In genomic region chr22:43080661-43081060, GRCh38 we compare ENCODE assay signal across 7 cellular contexts. TPM values are rescaled to one million over a fixed set of nuclear protein-coding genes. Genes with fewer than 3 reads are reported as not detected.
DNase-seq lines count a peak whose midpoint lies in the region; ATAC-seq, FAIRE-seq and TF ChIP-seq lines count a peak whose summit lies in the region.
"Not testable (repeated sequence)": the region's sequence is repeated elsewhere in the genome, so short reads cannot be mapped to it uniquely, and the experiment has no call there.

No MANE protein-coding gene starts in this region.

- H3K36me3 ChIP-seq in GM23248 (ENCODE audit: low read depth); IMR-90 (ENCODE audit: control insufficient read depth, insufficient read depth, low read length); HepG2 (replicated peaks in 1 of 2; ENCODE audit: control insufficient read depth in 1 of 2, insufficient read depth in 2 of 2, low read length in 2 of 2): not testable (repeated sequence)

- not testable (repeated sequence) for BruUV-seq in IMR-90 (replicated peaks; lab: Mats Ljungman, UMichigan); MCF 10A (replicated peaks; lab: Mats Ljungman, UMichigan); HepG2 (replicated peaks; lab: Mats Ljungman, UMichigan)

- H3K9me3 Mint-ChIP-seq in MCF 10A (ENCODE audit: unreplicated experiment) = not testable (repeated sequence)

- not testable (repeated sequence) for H3K18ac ChIP-seq in IMR-90 (ENCODE audit: low read depth, low read length)

- in situ Hi-C loops in GM23248 (cut with MboI); IMR-90 (cut with MboI; ENCODE audit: low sequenced_read_pairs); HepG2 (cut with HindIII; ENCODE audit: extremely low pct_ligation_motif_present, low pct_unique_long_range_greater_than_20kb): not testable (repeated sequence)

- H3K9ac ChIP-seq in GM23248; IMR-90 (ENCODE audit: low read depth, low read length); HepG2 (ENCODE audit: insufficient read depth, low read depth, low read length): not testable (repeated sequence)

- not testable (repeated sequence) for TF ChIP-seq POLR2A in IMR-90 (IDR thresholded peaks at IDR 0.05; ENCODE audit: low read depth, low read length); HepG2 (IDR thresholded peaks at IDR 0.05; ENCODE audit: insufficient read depth in 1 of 2, low read depth in 2 of 2, low read length in 2 of 2)

- H3K4me3 Mint-ChIP-seq in MCF 10A (ENCODE audit: unreplicated experiment) = peak overlapping the region; percentile 12

- not testable (repeated sequence) for H3K27me3 ChIP-seq in GM23248 (replicated peaks; ENCODE audit: insufficient read depth); IMR-90 (ENCODE audit: control insufficient read depth, insufficient read depth, low read length); foreskin keratinocyte; HepG2 (ENCODE audit: control insufficient read depth in 1 of 2, insufficient read depth in 2 of 2, low read length in 2 of 2)

- H3K4me1 Mint-ChIP-seq in MCF 10A (ENCODE audit: insufficient read depth, unreplicated experiment) = not testable (repeated sequence)

- TF ChIP-seq CTCF in IMR-90 (conservative IDR thresholded peaks at IDR 0.05; ENCODE audit: low read depth, low read length); MCF 10A (IDR thresholded peaks at IDR 0.05; ENCODE audit: unreplicated experiment); foreskin keratinocyte (conservative IDR thresholded peaks at IDR 0.05); HepG2 (CRISPR knock-in tag; IDR thresholded peaks at IDR 0.05): not testable (repeated sequence)

- H3F3A ChIP-seq in GM23248 (ENCODE audit: insufficient read depth) = not testable (repeated sequence)

- not testable (repeated sequence) for TF ChIP-seq RAD21 in IMR-90 (IDR thresholded peaks at IDR 0.05; ENCODE audit: low read length); HepG2 (CRISPR knock-in tag; IDR thresholded peaks at IDR 0.05)

- peak overlapping the region; percentile 9 for H3K27ac Mint-ChIP-seq in MCF 10A (ENCODE audit: low read depth, unreplicated experiment)

- not testable (repeated sequence) for TF ChIP-seq EP300 in HepG2 (IDR thresholded peaks at IDR 0.05; ENCODE audit: low read depth in 2 of 2, low read length in 2 of 2); HepG2 (CRISPR knock-in tag; IDR thresholded peaks at IDR 0.05; ENCODE audit: borderline replicate concordance)

- not testable (repeated sequence) for H2BK15ac ChIP-seq in IMR-90 (ENCODE audit: low read depth, low read length)

- H3K56ac ChIP-seq in IMR-90 (ENCODE audit: extremely low read depth, insufficient read depth, low read length) = not testable (repeated sequence)

- H2AK9ac ChIP-seq in IMR-90 (replicated peaks; ENCODE audit: low read depth, low read length, poor library complexity) = not testable (repeated sequence)

- not testable (repeated sequence) for H4K20me1 ChIP-seq in GM23248 (ENCODE audit: insufficient read depth); IMR-90 (ENCODE audit: insufficient read depth, low read length); HepG2 (ENCODE audit: insufficient read depth, low read length)

- not testable (repeated sequence) for H4K91ac ChIP-seq in IMR-90 (ENCODE audit: insufficient read depth, low read depth, low read length)

- intact Hi-C loops in IMR-90 (cut with micrococcal nuclease); MCF 10A (cut with micrococcal nuclease); HepG2 (cut with micrococcal nuclease; ENCODE audit: unreplicated experiment): not testable (repeated sequence)

- not testable (repeated sequence) for H3K9me1 ChIP-seq in IMR-90 (ENCODE audit: insufficient read depth, low read length)

- H3K27me3 Mint-ChIP-seq in MCF 10A (ENCODE audit: insufficient read depth, unreplicated experiment) = not testable (repeated sequence)

- not testable (repeated sequence) for H3K4me3 ChIP-seq in GM23248; IMR-90 (ENCODE audit: insufficient read depth, low read depth, low read length); HepG2 (replicated peaks in 1 of 3; ENCODE audit: insufficient read depth in 1 of 3, low read depth in 2 of 3, low read length in 3 of 3)

- H3K23ac ChIP-seq in IMR-90 (ENCODE audit: low read depth, low read length) = not testable (repeated sequence)

- H3K4ac ChIP-seq in IMR-90 (ENCODE audit: low read depth, low read length) = not testable (repeated sequence)

- H4K8ac ChIP-seq in IMR-90 (ENCODE audit: low read depth in 2 of 2, low read length in 2 of 2) = not testable (repeated sequence)

- 91% methylated on average over 2 of the region's 2 CpGs for WGBS in GM23248 (ENCODE audit: low coverage in 1 of 2, low lambda C conversion rate in 2 of 2, missing lambda C conversion rate in 2 of 2), 2 experiments
- no CpG with 5 or more reads among the region's 2 CpGs for WGBS in IMR-90 (ENCODE audit: extremely low coverage in 2 of 2, insufficient read length in 1 of 2), 2 experiments
- WGBS in HepG2 (ENCODE audit: low lambda C conversion rate) = 8% methylated on average over 2 of the region's 2 CpGs

- not testable (repeated sequence) for H2BK5ac ChIP-seq in IMR-90 (ENCODE audit: low read depth, low read length, poor library complexity, severe bottlenecking)

- DNase-seq in GM23248 (peak; percentile 35), NCI-H69 (lab: John Stamatoyannopoulos, UW) (peak; percentile 17), MCF 10A (ENCODE audit: unreplicated experiment) (peak; percentile 65), foreskin keratinocyte (peak in 1 of 2 donors; percentile 60), HepG2 (ENCODE audit: low spot score) (peak; percentile 57), renal cortical epithelial cell (ENCODE audit: low read depth) (peak; percentile 71)
- DNase-seq in IMR-90 = not testable (repeated sequence)

- H3K4me1 ChIP-seq in GM23248 (ENCODE audit: insufficient read depth); IMR-90 (ENCODE audit: control insufficient read depth, insufficient read depth, low read length); foreskin keratinocyte: not testable (repeated sequence)
- peaks cover 44% of the 10 kb centered on the region for H3K4me1 ChIP-seq in HepG2 (ENCODE audit: insufficient read depth, low read length)

- POLR2A ChIA-PET in IMR-90 (lab: Charles Lee; ENCODE audit: unreplicated experiment) = not testable (repeated sequence)
- POLR2A ChIA-PET in MCF 10A (lab: Yijun Ruan, JAX) = interaction anchor here (0.6 to 2.7 kb wide), 7 partner anchors 8 to 747 kb away, joined by 3 to 21 read pairs (median 5); partner anchors contain the start of gene PACSIN2
- POLR2A ChIA-PET in HepG2 (lab: Yijun Ruan, JAX) = interaction anchor here (1.8 kb wide), 1 partner anchor 24 kb away, joined by 4 read pairs; no protein-coding TSS in a partner anchor

- H3K9me3 ChIP-seq in GM23248 (ENCODE audit: low read depth); IMR-90 (ENCODE audit: control insufficient read depth, insufficient read depth, low read length); HepG2 (ENCODE audit: low read length): not testable (repeated sequence)

- FAIRE-seq in HepG2 (lab: Jason Lieb, UNC) = peak; percentile 8

- not testable (repeated sequence) for H2AK5ac ChIP-seq in IMR-90 (ENCODE audit: low read depth, low read length)

- not testable (repeated sequence) for H3K4me2 ChIP-seq in GM23248 (ENCODE audit: unreplicated experiment); IMR-90 (ENCODE audit: low read depth, low read length)
- H3K4me2 ChIP-seq in HepG2 (ENCODE audit: low read depth, low read length) = peak overlapping the region; percentile 42

- H3K79me1 ChIP-seq in IMR-90 (ENCODE audit: low read depth in 1 of 2, low read length in 2 of 2) = not testable (repeated sequence)

- H3K14ac ChIP-seq in IMR-90 (replicated peaks; ENCODE audit: low read depth, low read length) = not testable (repeated sequence)

- not testable (repeated sequence) for H3K36me3 Mint-ChIP-seq in MCF 10A (ENCODE audit: insufficient read depth, unreplicated experiment)

- H2BK120ac ChIP-seq in IMR-90 (ENCODE audit: low read depth, low read length) = not testable (repeated sequence)

- ATAC-seq in IMR-90 (ENCODE audit: low read depth) = not testable (repeated sequence)
- ATAC-seq in foreskin keratinocyte (peak; percentile 69), HepG2 (peak; percentile 42)

- not testable (repeated sequence) for H3K79me2 ChIP-seq in GM23248 (ENCODE audit: insufficient read depth); HepG2 (ENCODE audit: insufficient read depth, low read length)

- not testable (repeated sequence) for H3K9me2 ChIP-seq in GM23248 (ENCODE audit: insufficient read depth)

- not testable (repeated sequence) for H4K5ac ChIP-seq in IMR-90 (ENCODE audit: low read depth, low read length)

- H2BK20ac ChIP-seq in IMR-90 (ENCODE audit: low read depth, low read length) = not testable (repeated sequence)

- H2AFZ ChIP-seq in GM23248; IMR-90 (replicated peaks; ENCODE audit: low read length, poor library complexity); HepG2 (ENCODE audit: low read length): not testable (repeated sequence)

- not testable (repeated sequence) for H3K27ac ChIP-seq in GM23248; IMR-90 (ENCODE audit: insufficient read depth, low read length); HepG2 (ENCODE audit: extremely low read length, insufficient read depth, low read length)
- peak overlapping the region; percentile 34 for H3K27ac ChIP-seq in foreskin keratinocyte

- dilution Hi-C loops in IMR-90 (cut with HindIII; ENCODE audit: low sequenced_read_pairs, unreplicated experiment) = not testable (repeated sequence)

- CTCF ChIA-PET in IMR-90 (lab: Yijun Ruan, JAX); MCF 10A (lab: Yijun Ruan, JAX); HepG2 (lab: Yijun Ruan, JAX; ENCODE audit: low intra/inter-chr PET ratio, low total read pairs): not testable (repeated sequence)

RNA-seq across cellular contexts. Expression of gene TTLL1, which starts 8.5 kb away (rescaled TPM):
- total RNA-seq in GM23248 (2014; rRNA removed; shearing (Covaris generic)) = 16.0 and 16.6 TPM in 2 replicates
- polyA plus RNA-seq in GM23248 (2016; fragmentation: Nextera tagmentation; extraction: Ambion mirVana) (18.5 and 18.8 TPM in 2 replicates), IMR-90 (2012; rRNA removed) (12.7 and 13.2 TPM in 2 replicates), foreskin keratinocyte (1.5 and 2.7 TPM in 2 replicates), HepG2 (2011; rRNA removed) (5.3 and 6.6 TPM in 2 replicates)
- total RNA-seq in IMR-90 (2012; rRNA removed) (9.7 and 10.8 TPM in 2 replicates), MCF 10A (2022) (3.3 and 3.6 TPM in 2 replicates), foreskin keratinocyte (1.8 and 2.3 TPM in 2 replicates), HepG2 (2016; rRNA removed; fragmentation: Illumina TruSeq; extraction: Trizol) (1.6 and 2.0 TPM in 2 replicates), renal cortical epithelial cell (10.8 and 18.2 TPM in 2 replicates)
- 10.6 and 14.0 TPM in 2 replicates for polyA plus RNA-seq in IMR-90 (2012; cell fraction: cytosol; rRNA removed)
- 5.5 and 9.0 TPM in 2 replicates for polyA plus RNA-seq in IMR-90 (2012; cell fraction: nucleus; rRNA removed; ENCODE audit: low replicate concordance)
- 0.79 and 1.5 TPM in 2 replicates for total RNA-seq in HepG2 (2016; cell fraction: cytosol; rRNA removed; fragmentation: Illumina TruSeq; extraction: Trizol; ENCODE audit: low read depth)
- 1.5 and 1.6 TPM in 2 replicates for total RNA-seq in HepG2 (2016; cell fraction: insoluble cytoplasmic fraction; rRNA removed; fragmentation: Illumina TruSeq; extraction: Trizol)
- 1.4 and 1.7 TPM in 2 replicates for total RNA-seq in HepG2 (2016; cell fraction: membrane; rRNA removed; fragmentation: Illumina TruSeq; extraction: Trizol)
- 0.78 and 0.81 TPM in 2 replicates for total RNA-seq in HepG2 (2016; cell fraction: nucleus; rRNA removed; fragmentation: Illumina TruSeq; extraction: Trizol)
- 5.4 and 5.9 TPM in 2 replicates for polyA plus RNA-seq in HepG2 (2011; cell fraction: cytosol; rRNA removed)
- polyA plus RNA-seq in HepG2 (2011; cell fraction: nucleus; rRNA removed) = 2.1 and 3.6 TPM in 2 replicates
- polyA plus RNA-seq in HepG2 (2012) = 2.3 and 3.4 TPM in 2 replicates
- polyA plus RNA-seq in HepG2 (2016; cell fraction: cytosol; fragmentation: Illumina TruSeq; extraction: Trizol; ENCODE audit: low read depth) = 0.96 and 1.6 TPM in 2 replicates
- polyA plus RNA-seq in HepG2 (2016; cell fraction: insoluble cytoplasmic fraction; fragmentation: Illumina TruSeq; extraction: Trizol; ENCODE audit: low read depth) = 1.8 TPM in 2 replicates
- 1.4 and 2.3 TPM in 2 replicates for polyA plus RNA-seq in HepG2 (2016; cell fraction: membrane; fragmentation: Illumina TruSeq; extraction: Trizol; ENCODE audit: low read depth)
- 1.5 and 1.7 TPM in 2 replicates for polyA plus RNA-seq in HepG2 (2016; cell fraction: nucleus; fragmentation: Illumina TruSeq; extraction: Trizol; ENCODE audit: insufficient read depth, low read depth)
- 0.98 and 3.3 TPM in 2 replicates for polyA minus RNA-seq in HepG2 (2011; rRNA and poly(A)+ RNA removed; ENCODE audit: low replicate concordance)
- polyA minus RNA-seq in HepG2 (2011; cell fraction: cytosol; rRNA and poly(A)+ RNA removed) = 1.8 and 2.1 TPM in 2 replicates
- 1.1 and 1.2 TPM in 2 replicates for polyA minus RNA-seq in HepG2 (2011; cell fraction: nucleus; rRNA and poly(A)+ RNA removed)

RNA-seq across cellular contexts. Expression of gene BIK, which starts 29.9 kb away (rescaled TPM):
- not detected in 2 replicates for total RNA-seq in GM23248 (2014; rRNA removed; shearing (Covaris generic))
- not detected in 2 replicates for polyA plus RNA-seq in GM23248 (2016; fragmentation: Nextera tagmentation; extraction: Ambion mirVana)
- 0.18 and 0.28 TPM in 2 replicates for total RNA-seq in IMR-90 (2012; rRNA removed)
- polyA plus RNA-seq in IMR-90 (2012; rRNA removed) = 0.19 TPM in 1 of 2 replicates, not detected in the other
- 0.21 and 0.22 TPM in 2 replicates for polyA plus RNA-seq in IMR-90 (2012; cell fraction: cytosol; rRNA removed)
- 0.14 TPM in 1 of 2 replicates, not detected in the other for polyA plus RNA-seq in IMR-90 (2012; cell fraction: nucleus; rRNA removed; ENCODE audit: low replicate concordance)
- total RNA-seq in MCF 10A (2022) = 7.3 and 10.0 TPM in 2 replicates
- 7.4 and 11.8 TPM in 2 replicates for total RNA-seq in foreskin keratinocyte
- polyA plus RNA-seq in foreskin keratinocyte = 7.1 and 12.8 TPM in 2 replicates
- 0.66 and 0.80 TPM in 2 replicates for total RNA-seq in HepG2 (2016; rRNA removed; fragmentation: Illumina TruSeq; extraction: Trizol)
- 0.30 and 0.71 TPM in 2 replicates for total RNA-seq in HepG2 (2016; cell fraction: cytosol; rRNA removed; fragmentation: Illumina TruSeq; extraction: Trizol; ENCODE audit: low read depth)
- 0.88 and 1.2 TPM in 2 replicates for total RNA-seq in HepG2 (2016; cell fraction: insoluble cytoplasmic fraction; rRNA removed; fragmentation: Illumina TruSeq; extraction: Trizol)
- 0.31 and 0.72 TPM in 2 replicates for total RNA-seq in HepG2 (2016; cell fraction: membrane; rRNA removed; fragmentation: Illumina TruSeq; extraction: Trizol)
- total RNA-seq in HepG2 (2016; cell fraction: nucleus; rRNA removed; fragmentation: Illumina TruSeq; extraction: Trizol) = 0.71 TPM in 1 of 2 replicates, not detected in the other
- polyA plus RNA-seq in HepG2 (2011; rRNA removed) = 0.27 and 0.54 TPM in 2 replicates
- 0.69 and 0.76 TPM in 2 replicates for polyA plus RNA-seq in HepG2 (2011; cell fraction: cytosol; rRNA removed)
- 0.90 and 1.2 TPM in 2 replicates for polyA plus RNA-seq in HepG2 (2011; cell fraction: nucleus; rRNA removed)
- 0.17 and 0.71 TPM in 2 replicates for polyA plus RNA-seq in HepG2 (2012)
- 0.15 and 0.28 TPM in 2 replicates for polyA plus RNA-seq in HepG2 (2016; cell fraction: cytosol; fragmentation: Illumina TruSeq; extraction: Trizol; ENCODE audit: low read depth)
- polyA plus RNA-seq in HepG2 (2016; cell fraction: insoluble cytoplasmic fraction; fragmentation: Illumina TruSeq; extraction: Trizol; ENCODE audit: low read depth) = 0.54 and 0.69 TPM in 2 replicates
- 0.19 TPM in 1 of 2 replicates, not detected in the other for polyA plus RNA-seq in HepG2 (2016; cell fraction: membrane; fragmentation: Illumina TruSeq; extraction: Trizol; ENCODE audit: low read depth)
- polyA plus RNA-seq in HepG2 (2016; cell fraction: nucleus; fragmentation: Illumina TruSeq; extraction: Trizol; ENCODE audit: insufficient read depth, low read depth) = 0.53 and 1.3 TPM in 2 replicates
- 0.58 and 0.82 TPM in 2 replicates for polyA minus RNA-seq in HepG2 (2011; rRNA and poly(A)+ RNA removed; ENCODE audit: low replicate concordance)
- polyA minus RNA-seq in HepG2 (2011; cell fraction: cytosol; rRNA and poly(A)+ RNA removed) = not detected in 2 replicates
- polyA minus RNA-seq in HepG2 (2011; cell fraction: nucleus; rRNA and poly(A)+ RNA removed) = 0.62 TPM in 1 of 2 replicates, not detected in the other
- total RNA-seq in renal cortical epithelial cell = 1.8 and 45.0 TPM in 2 replicates
